8 cellular contexts compared by ENCODE assay signal in genomic region chr7:37354661-37355131, GRCh38.
A peak's percentile ranks its signal among the peaks of the same experiment; 100 is the strongest.
DNase-seq lines count a peak whose midpoint lies in the region; ATAC-seq and TF ChIP-seq lines count a peak whose summit lies in the region.

No MANE protein-coding gene starts in this region.

- in situ Hi-C loops in astrocyte of the cerebellum (cut with HindIII; ENCODE audit: low sequenced_read_pairs), result no loop called here
- in situ Hi-C loops in HAP-1 (cut with MboI; ENCODE audit: low sequenced_read_pairs), result no loop called here

- 0 out of 2 replicates have a peak, but pooled peaks cover 3% of the 10 kb centered on the region for H3K27me3 ChIP-seq in HAP-1 (ENCODE audit: low read depth)

- H3K9me3 ChIP-seq in HAP-1, result no peaks in the 10 kb centered on the region

- H3K4me1 ChIP-seq in HAP-1, result no peaks in the 10 kb centered on the region

- no peak overlapping the region for H3K4me3 ChIP-seq in astrocyte of the cerebellum (ENCODE audit: low read depth, low read length)
- H3K4me3 ChIP-seq in HAP-1, result no peak overlapping the region

- peak; percentile 27 for DNase-seq in RKO (ENCODE audit: low spot score)
- DNase-seq in astrocyte of the cerebellum (ENCODE audit: low read depth), result peak; percentile 3
- peak; percentile 42 for DNase-seq in kidney tubule cell (ENCODE audit: low spot score)
- DNase-seq in stimulated activated CD4-positive, alpha-beta T cell treated with anti-CD3 and anti-CD28 coated beads, Interleukin-4, amount 100 ng/mL, for 24 hours, result peak; percentile 82
- DNase-seq in HAP-1 (ENCODE audit: low spot score in 2 of 2), result no peak

- TF ChIP-seq CTCF in astrocyte of the cerebellum (IDR thresholded peaks at IDR 0.05; ENCODE audit: low read depth, low read length, missing control alignments), result no peak

- no peaks in the 10 kb centered on the region for H3K36me3 ChIP-seq in HAP-1 (replicated peaks)

- ATAC-seq in GM21576 (IDR thresholded peaks at IDR 0.05; ENCODE audit: unreplicated experiment) (peak; percentile 36), HG03108 (IDR thresholded peaks at IDR 0.05; ENCODE audit: unreplicated experiment) (no peak), HG02678 (IDR thresholded peaks at IDR 0.05; ENCODE audit: unreplicated experiment) (no peak)

Comparison
In these comparisons a context has a peak if more than half of its experiments do, and no peak if none do; other contexts are left out.
1. DNase-seq: peak in RKO (single experiment), astrocyte of the cerebellum (single experiment), kidney tubule cell (single experiment) and stimulated activated CD4-positive, alpha-beta T cell treated with anti-CD3 and anti-CD28 coated beads, Interleukin-4, amount 100 ng/mL, for 24 hours (single experiment); none in HAP-1 (0 of 2).